ENCODE assay signal across 9 cellular contexts in the genomic region with DNA sequence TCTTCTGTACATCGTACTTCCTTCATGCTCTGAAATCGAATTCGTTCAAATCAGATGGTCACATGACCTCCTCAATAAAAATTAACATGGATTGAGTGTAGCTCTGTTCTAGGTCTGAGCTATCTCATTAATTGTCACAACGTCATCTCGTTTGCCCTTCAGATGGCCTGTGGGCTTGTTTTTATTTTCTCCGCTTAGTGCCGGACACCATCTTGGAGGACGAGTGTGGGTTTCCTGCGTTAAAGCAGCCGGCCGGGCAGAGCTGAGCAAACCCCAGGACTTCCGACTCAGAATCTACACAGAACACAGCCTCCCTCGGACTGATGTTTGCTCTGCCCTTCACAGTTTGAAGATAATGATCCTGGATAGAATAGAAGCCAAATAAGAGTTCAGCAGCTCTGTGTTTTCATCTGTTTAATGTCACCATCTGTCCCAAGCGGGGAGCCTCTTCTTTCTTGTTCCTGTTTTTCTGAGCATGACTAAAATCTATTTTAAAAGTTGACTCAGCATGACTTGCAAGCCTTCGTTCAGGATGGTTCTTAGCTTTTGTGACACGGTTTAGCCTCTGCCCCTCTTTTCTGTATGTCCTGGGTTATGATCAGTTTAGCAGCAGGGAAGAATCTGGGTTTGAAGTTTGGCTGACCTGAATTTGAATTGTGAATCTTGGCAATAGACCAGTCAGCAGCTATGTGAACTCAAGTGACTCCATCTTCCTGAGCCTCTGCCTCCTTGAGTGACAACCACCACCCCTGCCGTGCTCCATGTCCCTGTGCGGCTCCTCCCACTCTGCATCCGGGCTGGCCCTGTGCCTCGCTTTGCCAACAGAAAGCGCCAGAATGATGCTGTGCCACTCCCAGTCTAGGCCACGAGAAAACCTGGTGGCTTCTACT. TPM values are rescaled to one million over a fixed set of nuclear protein-coding genes. Genes with fewer than 3 reads are reported as not detected.
A peak's percentile ranks its signal among the peaks of the same experiment; 100 is the strongest.
DNase-seq lines count a peak whose midpoint lies in the region; ATAC-seq and TF ChIP-seq lines count a peak whose summit lies in the region.
"Had no signal": no experiment of that assay in that cellular context is flagged by ENCODE, and none has a peak within 500 bp of the region (broad histone marks: within the 10 kb centered on the region; RNA-seq: fewer than 3 reads in every experiment).

No MANE protein-coding gene starts in this region.

- WGBS in body of pancreas, 2 donors = 32 to 43% methylated on average over 17 to 22 of the region's 22 CpGs

- TF ChIP-seq POLR2A in body of pancreas (IDR thresholded peaks at IDR 0.05) = no peak

- peak overlapping the region; percentile 72 for H3K27ac Mint-ChIP-seq in activated T-cell treated with anti-CD3 and anti-CD28 coated beads, Interleukin-2, amount 50 U/mL, for 24 hours
- peak overlapping the region in 1 of 9 donors; percentile 81 for H3K27ac Mint-ChIP-seq in naive thymus-derived CD4-positive, alpha-beta T cell

- DNase-seq in activated T-cell treated with anti-CD3 and anti-CD28 coated beads, Interleukin-2, amount 50 U/mL, for 24 hours = no peak
- no peak for DNase-seq in activated T-cell treated with anti-CD3 and anti-CD28 coated beads, Interleukin-2, amount 50 U/mL, for 1 hour
- DNase-seq in NCI-H146 (lab: John Stamatoyannopoulos, UW) = peak; percentile 72
- peak; percentile 54 to 73 (median 64) for DNase-seq in body of pancreas
- no peak for DNase-seq in naive thymus-derived CD4-positive, alpha-beta T cell
- DNase-seq in midbrain (lab: John Stamatoyannopoulos, UW) = no peak
- no peak for DNase-seq in NCI-H2107 treated with DMSO at 0.1 percent for 48 hours (lab: John Stamatoyannopoulos, UW; ENCODE audit: unreplicated experiment)

- CTCF ChIA-PET in naive thymus-derived CD4-positive, alpha-beta T cell (lab: Charles Lee) = no interaction called here

- no peaks in the 10 kb centered on the region for H3K36me3 Mint-ChIP-seq in activated T-cell treated with anti-CD3 and anti-CD28 coated beads, Interleukin-2, amount 50 U/mL, for 24 hours (ENCODE audit: low read depth)
- peaks cover 0 to 2% (median 0%) of the 10 kb centered on the region in 5 donors for H3K36me3 Mint-ChIP-seq in naive thymus-derived CD4-positive, alpha-beta T cell

- no peak overlapping the region for H3K4me3 ChIP-seq in body of pancreas
- no peak overlapping the region for H3K4me3 ChIP-seq in naive thymus-derived CD4-positive, alpha-beta T cell (ENCODE audit: low read length)

- intact Hi-C loops in body of pancreas (cut with DNase I) = no loop called here
- intact Hi-C loops in naive thymus-derived CD4-positive, alpha-beta T cell (cut with micrococcal nuclease) = no loop called here

- H3K4me1 Mint-ChIP-seq in activated T-cell treated with anti-CD3 and anti-CD28 coated beads, Interleukin-2, amount 50 U/mL, for 24 hours (ENCODE audit: low read depth) = peaks cover 16% of the 10 kb centered on the region
- H3K4me1 Mint-ChIP-seq in naive thymus-derived CD4-positive, alpha-beta T cell = peaks cover 0 to 11% (median 6%) of the 10 kb centered on the region in 7 donors

- POLR2A ChIA-PET in naive thymus-derived CD4-positive, alpha-beta T cell (lab: Charles Lee) = no interaction called here

- peaks cover 43% of the 10 kb centered on the region for H3K4me1 ChIP-seq in body of pancreas
- no peaks in the 10 kb centered on the region for H3K4me1 ChIP-seq in naive thymus-derived CD4-positive, alpha-beta T cell (ENCODE audit: control insufficient read depth in 2 of 2, insufficient read depth in 2 of 2, low read length in 2 of 2)

- H3K9me3 ChIP-seq in body of pancreas = no peaks in the 10 kb centered on the region
- no peaks in the 10 kb centered on the region for H3K9me3 ChIP-seq in naive thymus-derived CD4-positive, alpha-beta T cell (ENCODE audit: control insufficient read depth in 2 of 3, low read length in 3 of 3)

- no peaks in the 10 kb centered on the region for H3K36me3 ChIP-seq in body of pancreas (replicated peaks in 1 of 2; ENCODE audit: insufficient read depth in 1 of 2, low read depth in 2 of 2)
- no peaks in the 10 kb centered on the region for H3K36me3 ChIP-seq in naive thymus-derived CD4-positive, alpha-beta T cell (ENCODE audit: control insufficient read depth in 2 of 3, insufficient read depth in 3 of 3, low read length in 3 of 3)

- ATAC-seq in body of pancreas (peak; percentile 52), HG03439 (IDR thresholded peaks at IDR 0.05; ENCODE audit: unreplicated experiment) (no peak)
- peak; percentile 64 for ATAC-seq in naive thymus-derived CD4-positive, alpha-beta T cell

- H3K27me3 ChIP-seq in body of pancreas = no peaks in the 10 kb centered on the region
- H3K27me3 ChIP-seq in naive thymus-derived CD4-positive, alpha-beta T cell (ENCODE audit: control insufficient read depth in 2 of 2, insufficient read depth in 2 of 2, low read length in 2 of 2) = no peaks in the 10 kb centered on the region

- H3K9me3 Mint-ChIP-seq in activated T-cell treated with anti-CD3 and anti-CD28 coated beads, Interleukin-2, amount 50 U/mL, for 24 hours = no peaks in the 10 kb centered on the region
- peaks cover 0 to 1% (median 0%) of the 10 kb centered on the region in 11 donors for H3K9me3 Mint-ChIP-seq in naive thymus-derived CD4-positive, alpha-beta T cell

- peaks cover 15% of the 10 kb centered on the region for H3K27me3 Mint-ChIP-seq in activated T-cell treated with anti-CD3 and anti-CD28 coated beads, Interleukin-2, amount 50 U/mL, for 24 hours
- H3K27me3 Mint-ChIP-seq in naive thymus-derived CD4-positive, alpha-beta T cell = peaks cover 0 to 21% (median 2%) of the 10 kb centered on the region in 5 donors

- H3K27ac ChIP-seq in body of pancreas = peak overlapping the region in 2 of 4 donors; percentile 65 to 68
- H3K27ac ChIP-seq in naive thymus-derived CD4-positive, alpha-beta T cell (ENCODE audit: low read depth, low read length) = no peak overlapping the region

- no peak overlapping the region for H3K4me3 Mint-ChIP-seq in activated T-cell treated with anti-CD3 and anti-CD28 coated beads, Interleukin-2, amount 50 U/mL, for 24 hours
- H3K4me3 Mint-ChIP-seq in naive thymus-derived CD4-positive, alpha-beta T cell = no peak overlapping the region

- TF ChIP-seq CTCF in body of pancreas (IDR thresholded peaks at IDR 0.05) = no peak

RNA-seq across cellular contexts. Expression of a gene that starts 30.6 kb away (rescaled TPM):
- not detected for total RNA-seq in body of pancreas
- not detected for total RNA-seq in naive thymus-derived CD4-positive, alpha-beta T cell
- not detected for polyA plus RNA-seq in naive thymus-derived CD4-positive, alpha-beta T cell
- total RNA-seq: M059J had no signal

RNA-seq across cellular contexts. Expression of a gene that starts 48.8 kb away (rescaled TPM):
- total RNA-seq in body of pancreas = 10 to 100 TPM in 1 of 2 donors, 1 to 10 TPM in 1; 9.9 to 24.4 TPM
- 10 to 100 TPM; 15.0 to 74.4 (median 66.1) TPM for total RNA-seq in naive thymus-derived CD4-positive, alpha-beta T cell
- polyA plus RNA-seq in naive thymus-derived CD4-positive, alpha-beta T cell = 10 to 100 TPM; 25.5 to 35.6 TPM

Comparison
In these comparisons a context has a peak if more than half of its experiments do, and no peak if none do; other contexts are left out.
1. DNase-seq: peak in NCI-H146 (single experiment) and body of pancreas (4 of 4); none in activated T-cell treated with anti-CD3 and anti-CD28 coated beads, Interleukin-2, amount 50 U/mL, for 24 hours (single experiment), activated T-cell treated with anti-CD3 and anti-CD28 coated beads, Interleukin-2, amount 50 U/mL, for 1 hour (single experiment), naive thymus-derived CD4-positive, alpha-beta T cell (0 of 9), midbrain (single experiment) and NCI-H2107 treated with DMSO at 0.1 percent for 48 hours (single experiment).